ENCODE assay signal across 8 cellular contexts in genomic region chr21:35738342-35738961, GRCh38.
DNase-seq lines count a peak whose midpoint lies in the region; ATAC-seq, FAIRE-seq and TF ChIP-seq lines count a peak whose summit lies in the region.

No MANE protein-coding gene starts in this region.

- H3K9me3 Mint-ChIP-seq in astrocyte (ENCODE audit: unreplicated experiment) = peaks cover 4% of the 10 kb centered on the region

- TF ChIP-seq CTCF in astrocyte (IDR thresholded peaks at IDR 0.05; ENCODE audit: insufficient read depth, low read depth, low read length) (no peak), GM10266 (IDR thresholded peaks at IDR 0.05; ENCODE audit: control insufficient read depth, insufficient read depth, low read depth, missing control alignments) (no peak)

- H3K4me3 Mint-ChIP-seq in astrocyte (ENCODE audit: unreplicated experiment) = peak overlapping the region; percentile 64

- H3K9me3 ChIP-seq in astrocyte (ENCODE audit: insufficient read depth, low read depth, low read length) = peaks cover 5% of the 10 kb centered on the region

- no peaks in the 10 kb centered on the region for H3K27me3 ChIP-seq in astrocyte (ENCODE audit: insufficient read depth, low read length)

- H3K27me3 Mint-ChIP-seq in astrocyte (ENCODE audit: low read depth, unreplicated experiment) = peaks cover 1% of the 10 kb centered on the region

- peak; percentile 26 for DNase-seq in AG08395 (ENCODE audit: low spot score)
- DNase-seq in KBM-7 = peak; percentile 10
- peak; percentile 84 for DNase-seq in astrocyte (ENCODE audit: low read depth)
- peak; percentile 9 for DNase-seq in left kidney (ENCODE audit: low read depth, low spot score)
- DNase-seq in GM10266 (ENCODE audit: extremely low spot score) = no peak

- H2AFZ ChIP-seq in astrocyte (ENCODE audit: low read depth, low read length) = peak overlapping the region; percentile 16

- peaks cover 21% of the 10 kb centered on the region for H3K4me1 ChIP-seq in astrocyte (ENCODE audit: insufficient read depth, low read length)

- ATAC-seq in GM18498 (IDR thresholded peaks at IDR 0.05; ENCODE audit: unreplicated experiment) = no peak
- no peak for ATAC-seq in GM21723 (IDR thresholded peaks at IDR 0.05; ENCODE audit: unreplicated experiment)
- no peak for ATAC-seq in GM19455 (IDR thresholded peaks at IDR 0.05; ENCODE audit: unreplicated experiment)

- H3K4me1 Mint-ChIP-seq in astrocyte (ENCODE audit: low read depth, unreplicated experiment) = peaks cover 17% of the 10 kb centered on the region

- no peak overlapping the region for H3K27ac ChIP-seq in astrocyte (ENCODE audit: low read depth, low read length)

- peak overlapping the region; percentile 29 for H3K4me2 ChIP-seq in astrocyte (ENCODE audit: low read length)

- FAIRE-seq in astrocyte (lab: Jason Lieb, UNC) = peak; percentile 69

- no peaks in the 10 kb centered on the region for H3K79me2 ChIP-seq in astrocyte (ENCODE audit: insufficient read depth, low read length)

- in situ Hi-C loops in KBM-7 (cut with MboI; ENCODE audit: low pct_unique_long_range_greater_than_20kb, low sequenced_read_pairs) = no loop called here

- no peaks in the 10 kb centered on the region for H3K36me3 ChIP-seq in astrocyte (ENCODE audit: insufficient read depth, low read length)

- no peaks in the 10 kb centered on the region for H4K20me1 ChIP-seq in astrocyte (ENCODE audit: insufficient read depth, low read length)

- H3K27ac Mint-ChIP-seq in astrocyte (ENCODE audit: unreplicated experiment) = peak overlapping the region; percentile 71

- peak overlapping the region; percentile 6 for H3K9ac ChIP-seq in astrocyte (ENCODE audit: low read length)

- H3K4me3 ChIP-seq in astrocyte (ENCODE audit: insufficient read depth, low read depth, low read length) = no peak overlapping the region

- H3K36me3 Mint-ChIP-seq in astrocyte (ENCODE audit: low read depth, unreplicated experiment) = no peaks in the 10 kb centered on the region
